In genomic region chr15:41804920-41805666, GRCh38 we compare ENCODE assay signal across 15 cellular contexts. TPM values are rescaled to one million over a fixed set of nuclear protein-coding genes. Genes with fewer than 3 reads are reported as not detected.
DNase-seq lines count a peak whose midpoint lies in the region; ATAC-seq, FAIRE-seq and TF ChIP-seq lines count a peak whose summit lies in the region.
"Had no signal": no experiment of that assay in that cellular context is flagged by ENCODE, and none has a peak within 500 bp of the region (broad histone marks: within the 10 kb centered on the region; RNA-seq: fewer than 3 reads in every experiment).

No MANE protein-coding gene starts in this region.

- peak overlapping the region; percentile 67 for H3K27ac Mint-ChIP-seq in activated naive CD4-positive, alpha-beta T cell treated with anti-CD3 and anti-CD28 coated beads, Interleukin-2, amount 10 ng/mL, durations not matched to agents 7 days and 5 days
- peak overlapping the region; percentile 85 for H3K27ac Mint-ChIP-seq in type B pancreatic cell

- TF ChIP-seq CTCF in bronchial epithelial cell (IDR thresholded peaks at IDR 0.05; ENCODE audit: insufficient read depth, low read length, severe bottlenecking) (no peak), type B pancreatic cell (conservative IDR thresholded peaks at IDR 0.05) (no peak)

- no peaks in the 10 kb centered on the region for H3K27me3 Mint-ChIP-seq in activated naive CD4-positive, alpha-beta T cell treated with anti-CD3 and anti-CD28 coated beads, Interleukin-2, amount 10 ng/mL, durations not matched to agents 7 days and 5 days
- no peaks in the 10 kb centered on the region for H3K27me3 Mint-ChIP-seq in type B pancreatic cell

- FAIRE-seq in bronchial epithelial cell (lab: Jason Lieb, UNC) = no peak
- FAIRE-seq: GM12892, H54 had no signal

- H3K36me3 ChIP-seq in bronchial epithelial cell (ENCODE audit: control insufficient read depth, insufficient read depth, low read length) = no peaks in the 10 kb centered on the region
- peaks cover 9% of the 10 kb centered on the region for H3K36me3 ChIP-seq in muscle layer of colon (ENCODE audit: insufficient read depth, low read length)
- H3K36me3 ChIP-seq: transverse colon had no signal

- peaks cover 10% of the 10 kb centered on the region for H3K36me3 Mint-ChIP-seq in activated naive CD4-positive, alpha-beta T cell treated with anti-CD3 and anti-CD28 coated beads, Interleukin-2, amount 10 ng/mL, durations not matched to agents 7 days and 5 days
- peaks cover 7% of the 10 kb centered on the region for H3K36me3 Mint-ChIP-seq in type B pancreatic cell

- H3K4me1 Mint-ChIP-seq in activated naive CD4-positive, alpha-beta T cell treated with anti-CD3 and anti-CD28 coated beads, Interleukin-2, amount 10 ng/mL, durations not matched to agents 7 days and 5 days = peaks cover 21% of the 10 kb centered on the region
- peaks cover 19% of the 10 kb centered on the region for H3K4me1 Mint-ChIP-seq in type B pancreatic cell (ENCODE audit: unreplicated experiment)

- CTCF ChIA-PET in activated naive CD4-positive, alpha-beta T cell treated with anti-CD3 and anti-CD28 coated beads, Interleukin-2, amount 10 ng/mL, durations not matched to agents 7 days and 5 days (lab: Charles Lee) = interaction anchor here (0.9 to 10.1 kb wide), 3 partner anchors 33 to 110 kb away, joined by 3 to 253 read pairs (median 7); partner anchors contain the start of gene MAPKBP1

- peak overlapping the region; percentile 75 for H3K27ac ChIP-seq in muscle layer of colon (ENCODE audit: low read depth, low read length)
- H3K27ac ChIP-seq: SK-N-MC had no signal

- no peak for DNase-seq in activated naive CD4-positive, alpha-beta T cell treated with anti-CD3 and anti-CD28 coated beads, Interleukin-2, amount 10 ng/mL, durations not matched to agents 7 days and 5 days
- no peak for DNase-seq in activated naive CD4-positive, alpha-beta T cell treated with anti-CD3 and anti-CD28 coated beads, Interleukin-2, amount 50 U/mL, for 16 hours
- DNase-seq in bronchial epithelial cell (ENCODE audit: low read depth) = peak; percentile 58
- DNase-seq in type B pancreatic cell (ENCODE audit: extremely low spot score, unreplicated experiment) = no peak
- DNase-seq in SHP77 (lab: John Stamatoyannopoulos, UW) = no peak
- DNase-seq: amniotic stem cell, DND-41, retina, transverse colon had no signal

- H3K4me3 ChIP-seq in bronchial epithelial cell (ENCODE audit: low read depth, low read length) (no peak overlapping the region), muscle layer of colon (ENCODE audit: low read depth in 1 of 2, low read length in 2 of 2) (peak overlapping the region in 1 of 2 donors; percentile 23)
- H3K4me3 ChIP-seq: SK-N-MC, transverse colon had no signal

- H3K4me1 ChIP-seq in muscle layer of colon (ENCODE audit: insufficient read depth, low read length) = peaks cover 25% of the 10 kb centered on the region

- H3K27me3 ChIP-seq in bronchial epithelial cell (ENCODE audit: control insufficient read depth, insufficient read depth, low read length) = no peaks in the 10 kb centered on the region
- H3K27me3 ChIP-seq in muscle layer of colon (ENCODE audit: control insufficient read depth in 1 of 2, insufficient read depth in 2 of 2, low read length in 2 of 2) = no peaks in the 10 kb centered on the region
- H3K27me3 ChIP-seq: transverse colon had no signal

- H3K9me3 Mint-ChIP-seq in activated naive CD4-positive, alpha-beta T cell treated with anti-CD3 and anti-CD28 coated beads, Interleukin-2, amount 10 ng/mL, durations not matched to agents 7 days and 5 days = no peaks in the 10 kb centered on the region
- no peaks in the 10 kb centered on the region for H3K9me3 Mint-ChIP-seq in type B pancreatic cell

- no peak overlapping the region for H3K4me3 Mint-ChIP-seq in activated naive CD4-positive, alpha-beta T cell treated with anti-CD3 and anti-CD28 coated beads, Interleukin-2, amount 10 ng/mL, durations not matched to agents 7 days and 5 days
- H3K4me3 Mint-ChIP-seq in type B pancreatic cell = peak overlapping the region; percentile 13

- ATAC-seq in GM21786 (IDR thresholded peaks at IDR 0.05; ENCODE audit: unreplicated experiment) = no peak
- no peak for ATAC-seq in HG03354 (IDR thresholded peaks at IDR 0.05; ENCODE audit: poor library complexity, severe bottlenecking, unreplicated experiment)

- H3K9me3 ChIP-seq in muscle layer of colon (ENCODE audit: low read length) = no peaks in the 10 kb centered on the region
- H3K9me3 ChIP-seq: transverse colon had no signal

- H3K9ac ChIP-seq in muscle layer of colon (ENCODE audit: low read length) = no peak overlapping the region

RNA-seq across cellular contexts. Expression of gene JMJD7, which starts 22.8 kb away (rescaled TPM):
- total RNA-seq in bronchial epithelial cell = 22.9 TPM in 2 replicates
- total RNA-seq in type B pancreatic cell (ENCODE audit: low replicate concordance) = 29.0 and 51.7 TPM in 2 replicates

RNA-seq across cellular contexts. Expression of gene MAPKBP1, which starts 30.8 kb away (rescaled TPM):
- total RNA-seq in bronchial epithelial cell (12.9 and 17.9 TPM in 2 replicates), type B pancreatic cell (ENCODE audit: low replicate concordance) (21.1 and 34.8 TPM in 2 replicates)

RNA-seq across cellular contexts. Expression of gene PLA2G4B, which starts 33.6 kb away (rescaled TPM):
- total RNA-seq in bronchial epithelial cell (8.2 and 42.6 TPM in 2 replicates), type B pancreatic cell (ENCODE audit: low replicate concordance) (17.7 and 19.9 TPM in 2 replicates)
